11 cellular contexts compared by ENCODE assay signal in genomic region chr11:65470433-65470832, GRCh38. TPM values are rescaled to one million over a fixed set of nuclear protein-coding genes. Genes with fewer than 3 reads are reported as not detected.
DNase-seq lines count a peak whose midpoint lies in the region; ATAC-seq and TF ChIP-seq lines count a peak whose summit lies in the region.
"Had no signal": no experiment of that assay in that cellular context is flagged by ENCODE, and none has a peak within 500 bp of the region (broad histone marks: within the 10 kb centered on the region; RNA-seq: fewer than 3 reads in every experiment).

No MANE protein-coding gene starts in this region.

- no peaks in the 10 kb centered on the region for H3K27me3 Mint-ChIP-seq in CD4-positive, alpha-beta memory T cell

- no peak for TF ChIP-seq EP300 in sigmoid colon (IDR thresholded peaks at IDR 0.05)

- H3K4me3 ChIP-seq in CD4-positive, alpha-beta memory T cell (ENCODE audit: low read length in 2 of 2): no peak overlapping the region
- no peak overlapping the region for H3K4me3 ChIP-seq in RWPE2 (ENCODE audit: severe bottlenecking)
- no peak overlapping the region for H3K4me3 ChIP-seq in fibroblast of villous mesenchyme (ENCODE audit: low read depth, low read length)
- H3K4me3 ChIP-seq in sigmoid colon: no peak overlapping the region
- no peak overlapping the region for H3K4me3 ChIP-seq in brain microvascular endothelial cell (ENCODE audit: low read depth, low read length)

- peaks cover 12 to 24% (median 20%) of the 10 kb centered on the region in 4 donors for H3K4me1 Mint-ChIP-seq in CD4-positive, alpha-beta memory T cell

- ATAC-seq in RWPE2 (ENCODE audit: low read depth) (no peak), foreskin keratinocyte (no peak)

- no peaks in the 10 kb centered on the region for H3K36me3 ChIP-seq in CD4-positive, alpha-beta memory T cell (ENCODE audit: insufficient read depth, low read length)
- H3K36me3 ChIP-seq in RWPE2 (ENCODE audit: low read depth): no peaks in the 10 kb centered on the region
- H3K36me3 ChIP-seq in sigmoid colon: no peaks in the 10 kb centered on the region
- no peaks in the 10 kb centered on the region for H3K36me3 ChIP-seq in brain microvascular endothelial cell (replicated peaks)

- POLR2A ChIA-PET in CD4-positive, alpha-beta memory T cell (lab: Charles Lee; ENCODE audit: partially characterized antibody): interaction anchor here (2.2 to 25.8 kb wide), 3 partner anchors 30 to 70 kb away, joined by 7 to 1536 read pairs (median 679); partner anchors contain the start of genes MALAT1 and NEAT1

- WGBS in sigmoid colon, 2 donors: 89 to 91% methylated on average over 5 of the region's 5 CpGs

- H3K27me3 ChIP-seq in CD4-positive, alpha-beta memory T cell (ENCODE audit: insufficient read depth, low read length): no peaks in the 10 kb centered on the region
- no peaks in the 10 kb centered on the region for H3K27me3 ChIP-seq in RWPE2 (ENCODE audit: insufficient read depth, poor library complexity, severe bottlenecking)
- no peaks in the 10 kb centered on the region for H3K27me3 ChIP-seq in sigmoid colon
- no peaks in the 10 kb centered on the region for H3K27me3 ChIP-seq in foreskin keratinocyte
- no peaks in the 10 kb centered on the region for H3K27me3 ChIP-seq in brain microvascular endothelial cell (replicated peaks)

- CTCF ChIA-PET in CD4-positive, alpha-beta memory T cell (lab: Charles Lee; ENCODE audit: partially characterized antibody): interaction anchor here (1.3 to 8.2 kb wide), 4 partner anchors 27 to 54 kb away, joined by 4 to 88 read pairs (median 16); no protein-coding TSS in a partner anchor

- TF ChIP-seq CTCF in RWPE2 (IDR thresholded peaks at IDR 0.05; ENCODE audit: poor library complexity, severe bottlenecking): no peak
- no peak for TF ChIP-seq CTCF in fibroblast of villous mesenchyme (IDR thresholded peaks at IDR 0.05; ENCODE audit: insufficient read depth, low read depth, low read length)
- TF ChIP-seq CTCF in sigmoid colon (IDR thresholded peaks at IDR 0.05): no peak
- no peak for TF ChIP-seq CTCF in foreskin keratinocyte (conservative IDR thresholded peaks at IDR 0.05)
- TF ChIP-seq CTCF in brain microvascular endothelial cell (IDR thresholded peaks at IDR 0.05; ENCODE audit: low read depth, low read length, missing control alignments): no peak

- no peak overlapping the region for H3K27ac ChIP-seq in CD4-positive, alpha-beta memory T cell (ENCODE audit: low read depth, low read length)
- peak overlapping the region; percentile 75 for H3K27ac ChIP-seq in RWPE2 (ENCODE audit: poor library complexity, severe bottlenecking)
- peak overlapping the region; percentile 92 to 100 (median 96) for H3K27ac ChIP-seq in sigmoid colon
- no peak overlapping the region for H3K27ac ChIP-seq in foreskin keratinocyte
- H3K27ac ChIP-seq in brain microvascular endothelial cell: no peak overlapping the region

- no peaks in the 10 kb centered on the region for H3K9me3 Mint-ChIP-seq in CD4-positive, alpha-beta memory T cell

- no peaks in the 10 kb centered on the region for H3K9me3 ChIP-seq in CD4-positive, alpha-beta memory T cell (ENCODE audit: control insufficient read depth in 1 of 2, low read length in 2 of 2)
- H3K9me3 ChIP-seq in RWPE2 (ENCODE audit: severe bottlenecking) (no peaks in the 10 kb centered on the region), sigmoid colon (no peaks in the 10 kb centered on the region)

- peak in 1 of 5 donors; percentile 13 for DNase-seq in CD4-positive, alpha-beta memory T cell
- DNase-seq in RWPE2 (ENCODE audit: low spot score) (no peak), fibroblast of villous mesenchyme (ENCODE audit: low read depth) (peak; percentile 46), sigmoid colon (peak; percentile 64), foreskin keratinocyte (no peak), NCI-H2107 treated with DMSO at 0.1 percent for 48 hours (lab: John Stamatoyannopoulos, UW; ENCODE audit: unreplicated experiment) (no peak), brain microvascular endothelial cell (no peak), cerebellar nuclear complex (lab: John Stamatoyannopoulos, UW) (no peak)
- DNase-seq: activated CD8-positive, alpha-beta memory T cell treated with anti-CD3 and anti-CD28 coated beads for 24 hours; Karpas-422; NK-92 treated with Interleukin-12 subunit alpha and Interleukin-12 subunit beta, amount 100 ng/mL, for 24 hours had no signal

- peak overlapping the region; percentile 61 to 99 (median 88) for H3K27ac Mint-ChIP-seq in CD4-positive, alpha-beta memory T cell

- H3K4me3 Mint-ChIP-seq in CD4-positive, alpha-beta memory T cell: peak overlapping the region in 1 of 8 donors; percentile 50

- H3K4me1 ChIP-seq in CD4-positive, alpha-beta memory T cell (ENCODE audit: insufficient read depth, low read length): peaks cover 15% of the 10 kb centered on the region
- H3K4me1 ChIP-seq in RWPE2 (ENCODE audit: insufficient read depth, poor library complexity, severe bottlenecking) (peaks cover 16% of the 10 kb centered on the region), sigmoid colon (peaks cover 0 to 41% (median 27%) of the 10 kb centered on the region in 4 donors), foreskin keratinocyte (peaks cover 11% of the 10 kb centered on the region)

- H3K36me3 Mint-ChIP-seq in CD4-positive, alpha-beta memory T cell: no peaks in the 10 kb centered on the region

- in situ Hi-C loops in brain microvascular endothelial cell (cut with HindIII; ENCODE audit: low pct_ligation_motif_present, low sequenced_read_pairs): no loop called here

- intact Hi-C loops in CD4-positive, alpha-beta memory T cell (cut with micrococcal nuclease): no loop called here
- intact Hi-C loops in sigmoid colon (cut with DNase I): loop anchor here (2.0 kb wide), 1 partner anchor 36 kb away; no protein-coding TSS in a partner anchor

- TF ChIP-seq POLR2A in sigmoid colon (IDR thresholded peaks at IDR 0.05): no peak

RNA-seq across cellular contexts. Expression of gene MALAT1, which starts 28.4 kb away (rescaled TPM):
- over 10,000 TPM; 29,058 to 29,932 TPM for total RNA-seq in CD4-positive, alpha-beta memory T cell
- polyA plus RNA-seq in CD4-positive, alpha-beta memory T cell: 1,000 to 10,000 TPM; 2,969 to 3,488 TPM
- total RNA-seq in fibroblast of villous mesenchyme (12,351 and 16,563 TPM in 2 replicates), sigmoid colon (over 10,000 TPM; 10,511 to 32,672 (median 12,130) TPM), foreskin keratinocyte (1,538 and 2,710 TPM in 2 replicates)
- polyA plus RNA-seq in sigmoid colon (1,000 to 10,000 TPM in 1 of 3 donors, 100 to 1,000 TPM in 1, 1 to 10 TPM in 1; 6.6 to 1,968 (median 374) TPM), foreskin keratinocyte (10.1 and 11.9 TPM in 2 replicates)

RNA-seq across cellular contexts. Expression of gene NEAT1, which starts 47.8 kb away (rescaled TPM):
- total RNA-seq in CD4-positive, alpha-beta memory T cell: 100 to 1,000 TPM; 685 to 687 TPM
- polyA plus RNA-seq in CD4-positive, alpha-beta memory T cell: 1 to 10 TPM; 2.3 to 4.0 TPM
- total RNA-seq in fibroblast of villous mesenchyme (413 and 487 TPM in 2 replicates), sigmoid colon (100 to 1,000 TPM; 142 to 573 (median 268) TPM), foreskin keratinocyte (66.8 and 83.1 TPM in 2 replicates)
- polyA plus RNA-seq in sigmoid colon (100 to 1,000 TPM in 1 of 3 donors, 10 to 100 TPM in 2; 26.8 to 587 (median 78.7) TPM), foreskin keratinocyte (100 and 119 TPM in 2 replicates)

RNA-seq across cellular contexts. Expression of gene SCYL1, which starts 54.5 kb away (rescaled TPM):
- total RNA-seq in CD4-positive, alpha-beta memory T cell: 10 to 100 TPM; 72.5 to 81.3 TPM
- polyA plus RNA-seq in CD4-positive, alpha-beta memory T cell: 10 to 100 TPM; 22.9 to 40.8 TPM
- total RNA-seq in fibroblast of villous mesenchyme (125 and 135 TPM in 2 replicates), sigmoid colon (100 to 1,000 TPM in 1 of 4 donors, 10 to 100 TPM in 3; 67.1 to 100 (median 77.7) TPM), foreskin keratinocyte (62.2 and 66.1 TPM in 2 replicates)
- polyA plus RNA-seq in sigmoid colon (10 to 100 TPM; 57.3 to 66.1 (median 61.7) TPM), foreskin keratinocyte (62.0 and 62.8 TPM in 2 replicates)

Comparison
In these comparisons a context has a peak if more than half of its experiments do, and no peak if none do; other contexts are left out.
1. DNase-seq: peak in fibroblast of villous mesenchyme (single experiment) and sigmoid colon (single experiment); none in RWPE2 (single experiment), foreskin keratinocyte (0 of 2), NCI-H2107 treated with DMSO at 0.1 percent for 48 hours (single experiment), brain microvascular endothelial cell (single experiment) and cerebellar nuclear complex (0 of 2).
2. H3K27ac ChIP-seq: peak in RWPE2 (single experiment) and sigmoid colon (4 of 4); none in CD4-positive, alpha-beta memory T cell (single experiment), foreskin keratinocyte (single experiment) and brain microvascular endothelial cell (single experiment).